ENCODE assay signal across 26 cellular contexts in the genomic region with DNA sequence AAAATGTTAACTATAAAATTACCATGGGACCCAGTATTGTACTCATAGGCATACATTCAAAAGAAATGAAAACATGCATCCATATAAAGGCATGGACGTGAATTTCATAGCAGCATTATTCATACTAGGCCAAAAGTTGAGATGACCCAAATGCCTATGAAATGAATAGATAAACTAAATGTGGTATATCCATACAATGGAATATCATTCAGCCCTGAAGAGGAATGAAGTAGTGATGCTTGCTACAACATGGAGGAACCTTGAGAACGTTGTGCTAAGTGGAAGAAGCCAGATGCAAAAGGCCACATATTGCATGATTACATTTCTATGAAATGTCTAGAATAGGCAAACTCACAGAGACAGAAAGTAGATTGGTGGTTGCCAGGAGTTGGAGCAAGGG.
DNase-seq lines count a peak whose midpoint lies in the region; ATAC-seq, FAIRE-seq and TF ChIP-seq lines count a peak whose summit lies in the region.
"Had no signal": no experiment of that assay in that cellular context is flagged by ENCODE, and none has a peak within 500 bp of the region (broad histone marks: within the 10 kb centered on the region; RNA-seq: fewer than 3 reads in every experiment).

No MANE protein-coding gene starts in this region.

- no peak for TF ChIP-seq RAD21 in K562 (CRISPR knock-in tag; conservative IDR thresholded peaks at IDR 0.05 in 1 of 2, IDR thresholded peaks at IDR 0.05 in 1 of 2)

- H2AFZ ChIP-seq in K562 (ENCODE audit: low read depth, low read length): no peak overlapping the region

- no TSS peak for BruUV-seq in K562 (replicated peaks; lab: Mats Ljungman, UMichigan)

- H4K20me1 ChIP-seq in K562 (replicated peaks; ENCODE audit: control insufficient read depth, insufficient read depth, low read length): no peaks in the 10 kb centered on the region

- DNase-seq in HFFc6 (no peak), K562 (ENCODE audit: extremely low read depth in 1 of 4, low spot score in 3 of 4) (no peak), glutamatergic neuron (no peak), DMS114 treated with DMSO at 0.1 percent for 48 hours (lab: John Stamatoyannopoulos, UW; ENCODE audit: unreplicated experiment) (no peak)
- DNase-seq in activated naive CD8-positive, alpha-beta T cell treated with anti-CD3 and anti-CD28 coated beads, Interleukin-2, amount 50 U/mL, for 24 hours: no peak
- DNase-seq: 8988T; ACHN; BE2C; C1 segment of cervical spinal cord; CD4-positive, alpha-beta memory T cell; CD4-positive, CD25-positive, alpha-beta regulatory T cell; CD8-positive, alpha-beta memory T cell; COR-L47; DMS 273 treated with DMSO at 0.1 percent for 48 hours; DMS79 treated with DMSO at 0.1 percent for 48 hours; GF-D8 had no signal

- intact Hi-C loops in K562 (cut with micrococcal nuclease): loop anchor here (2.0 kb wide), 1 partner anchor 45 kb away; no protein-coding TSS in a partner anchor

- no peaks in the 10 kb centered on the region for H3K4me1 ChIP-seq in HEK293 (ENCODE audit: control insufficient read depth, insufficient read depth, low read length)
- peaks cover 11 to 20% of the 10 kb centered on the region in 2 experiments for H3K4me1 ChIP-seq in K562 (replicated peaks in 1 of 2; ENCODE audit: control insufficient read depth in 2 of 2, insufficient read depth in 2 of 2, low read length in 2 of 2)

- no peak overlapping the region for H3K27ac ChIP-seq in HEK293 (ENCODE audit: extremely low read depth, low read depth, low read length)
- H3K27ac ChIP-seq in K562 (ENCODE audit: extremely low read depth, low read depth, low read length): no peak overlapping the region
- H3K27ac ChIP-seq: BLaER1 had no signal

- H3K36me3 ChIP-seq in HEK293 (ENCODE audit: control insufficient read depth in 2 of 2, insufficient read depth in 1 of 2, low read length in 2 of 2) (no peaks in the 10 kb centered on the region), K562 (ENCODE audit: control insufficient read depth, insufficient read depth, low read length) (no peaks in the 10 kb centered on the region)
- H3K36me3 ChIP-seq: BE2C had no signal

- peaks cover 4% of the 10 kb centered on the region; the same call in 1 of the 2 replicates for H3K9me3 Mint-ChIP-seq in HFFc6
- H3K9me3 Mint-ChIP-seq in glutamatergic neuron (ENCODE audit: unreplicated experiment): peaks cover 31% of the 10 kb centered on the region
- peaks cover 3% of the 10 kb centered on the region for H3K9me3 Mint-ChIP-seq in activated naive CD8-positive, alpha-beta T cell treated with anti-CD3 and anti-CD28 coated beads, Interleukin-2, amount 50 U/mL, for 24 hours

- H3K4me3 ChIP-seq in HEK293 (ENCODE audit: low read depth, low read length) (no peak overlapping the region), K562 (no peak overlapping the region)
- H3K4me3 ChIP-seq: BLaER1 had no signal

- in situ Hi-C loops in K562 (cut with MboI): no loop called here

- ATAC-seq in K562 (no peak), GM18502 (IDR thresholded peaks at IDR 0.05; ENCODE audit: poor library complexity, unreplicated experiment) (no peak), GM18907 (IDR thresholded peaks at IDR 0.05; ENCODE audit: unreplicated experiment) (no peak)
- ATAC-seq in activated naive CD8-positive, alpha-beta T cell treated with anti-CD3 and anti-CD28 coated beads, Interleukin-2, amount 50 U/mL, for 24 hours: no peak

- H3K27me3 ChIP-seq in K562 (ENCODE audit: control insufficient read depth in 2 of 2, insufficient read depth in 2 of 2, low read length in 2 of 2): no peaks in the 10 kb centered on the region
- H3K27me3 ChIP-seq: BE2C, BLaER1 had no signal

- no peaks in the 10 kb centered on the region for H3K79me2 ChIP-seq in K562 (ENCODE audit: control insufficient read depth, insufficient read depth, low read length)

- H3K27me3 Mint-ChIP-seq in HFFc6 (ENCODE audit: insufficient read depth): peaks cover 2% of the 10 kb centered on the region
- H3K27me3 Mint-ChIP-seq in glutamatergic neuron (ENCODE audit: unreplicated experiment): peaks cover 16% of the 10 kb centered on the region
- peaks cover 8% of the 10 kb centered on the region for H3K27me3 Mint-ChIP-seq in activated naive CD8-positive, alpha-beta T cell treated with anti-CD3 and anti-CD28 coated beads, Interleukin-2, amount 50 U/mL, for 24 hours
- H3K27me3 Mint-ChIP-seq: CD4-positive, CD25-positive, alpha-beta regulatory T cell had no signal

- no peak for TF ChIP-seq CTCF in HEK293 (tag by site-specific recombination; IDR thresholded peaks at IDR 0.05)
- no peak for TF ChIP-seq CTCF in HFFc6 (IDR thresholded peaks at IDR 0.05)
- TF ChIP-seq CTCF in K562 (IDR thresholded peaks at IDR 0.05 in 2 of 3, conservative IDR thresholded peaks at IDR 0.05 in 1 of 3; ENCODE audit: insufficient read depth in 2 of 3, low read depth in 1 of 3, low read length in 3 of 3): no peak
- no peak for TF ChIP-seq CTCF in glutamatergic neuron (IDR thresholded peaks at IDR 0.05; ENCODE audit: partially characterized antibody, unreplicated experiment)

- H3K4me3 Mint-ChIP-seq in HFFc6 (no peak overlapping the region), glutamatergic neuron (ENCODE audit: unreplicated experiment) (peak overlapping the region; percentile 30)
- no peak overlapping the region for H3K4me3 Mint-ChIP-seq in activated naive CD8-positive, alpha-beta T cell treated with anti-CD3 and anti-CD28 coated beads, Interleukin-2, amount 50 U/mL, for 24 hours
- H3K4me3 Mint-ChIP-seq: CD14-positive monocyte; CD4-positive, alpha-beta memory T cell; CD4-positive, CD25-positive, alpha-beta regulatory T cell; CD8-positive, alpha-beta memory T cell had no signal

- 47% methylated on average over 2 of the region's 2 CpGs for WGBS in K562 (ENCODE audit: insufficient coverage, low coverage, missing lambda C conversion rate)

- H3K27ac Mint-ChIP-seq in HFFc6: peak overlapping the region; percentile 56
- no peak overlapping the region for H3K27ac Mint-ChIP-seq in glutamatergic neuron (ENCODE audit: unreplicated experiment)
- no peak overlapping the region for H3K27ac Mint-ChIP-seq in activated naive CD8-positive, alpha-beta T cell treated with anti-CD3 and anti-CD28 coated beads, Interleukin-2, amount 50 U/mL, for 24 hours
- H3K27ac Mint-ChIP-seq: CD14-positive monocyte; CD4-positive, alpha-beta memory T cell; CD4-positive, CD25-positive, alpha-beta regulatory T cell had no signal

- POLR2A ChIA-PET in HEK293 (lab: Yijun Ruan, JAX) (no interaction called here), K562 (lab: Yijun Ruan, JAX) (interaction anchor here (0.6 to 0.7 kb wide), 2 partner anchors 8 to 521 kb away, joined by 3 read pairs; no protein-coding TSS in a partner anchor)

- TF ChIP-seq POLR2A in K562 (conservative IDR thresholded peaks at IDR 0.05): no peak

- CTCF ChIA-PET in HEK293 (lab: Yijun Ruan, JAX): interaction anchor here (0.6 to 20.2 kb wide), 3 partner anchors 87 to 142 kb away, joined by 3 to 593 read pairs (median 247); no protein-coding TSS in a partner anchor
- CTCF ChIA-PET in K562 (lab: Yijun Ruan, JAX; ENCODE audit: low intra/inter-chr PET ratio): interaction anchor here (7.0 kb wide), 1 partner anchor 141 kb away, joined by 138 read pairs; no protein-coding TSS in a partner anchor

- H3K36me3 Mint-ChIP-seq in HFFc6 (ENCODE audit: low read depth): peaks cover 29% of the 10 kb centered on the region
- no peaks in the 10 kb centered on the region for H3K36me3 Mint-ChIP-seq in glutamatergic neuron (ENCODE audit: unreplicated experiment)
- no peaks in the 10 kb centered on the region for H3K36me3 Mint-ChIP-seq in activated naive CD8-positive, alpha-beta T cell treated with anti-CD3 and anti-CD28 coated beads, Interleukin-2, amount 50 U/mL, for 24 hours (ENCODE audit: low read depth)
- H3K36me3 Mint-ChIP-seq: CD14-positive monocyte; CD4-positive, alpha-beta memory T cell; CD4-positive, CD25-positive, alpha-beta regulatory T cell had no signal

- no peaks in the 10 kb centered on the region for H3K9me1 ChIP-seq in K562 (ENCODE audit: control insufficient read depth, insufficient read depth, low read length)

- TF ChIP-seq EP300 in K562 (IDR thresholded peaks at IDR 0.05; ENCODE audit: low read length): no peak

- FAIRE-seq in K562 (lab: Jason Lieb, UNC): no peak
- FAIRE-seq: A204.1, G401.6, GM12891, GM18507, GM19239 had no signal

- H3K4me1 Mint-ChIP-seq in HFFc6 (ENCODE audit: low read depth): peaks cover 52% of the 10 kb centered on the region
- H3K4me1 Mint-ChIP-seq in glutamatergic neuron (ENCODE audit: low read depth, unreplicated experiment): peaks cover 60% of the 10 kb centered on the region
- H3K4me1 Mint-ChIP-seq in activated naive CD8-positive, alpha-beta T cell treated with anti-CD3 and anti-CD28 coated beads, Interleukin-2, amount 50 U/mL, for 24 hours: no peaks in the 10 kb centered on the region
- H3K4me1 Mint-ChIP-seq: CD4-positive, alpha-beta memory T cell; CD4-positive, CD25-positive, alpha-beta regulatory T cell; CD8-positive, alpha-beta memory T cell had no signal

- no peaks in the 10 kb centered on the region for H3K9me3 ChIP-seq in HEK293 (ENCODE audit: control insufficient read depth, insufficient read depth, low read depth, low read length)
- H3K9me3 ChIP-seq in K562 (replicated peaks; ENCODE audit: control insufficient read depth, insufficient read depth, low read depth, low read length): 0 out of 2 replicates have a peak, but pooled peaks cover 2% of the 10 kb centered on the region
- H3K9me3 ChIP-seq: BE2C had no signal

- no peak overlapping the region for H3K4me2 ChIP-seq in K562 (ENCODE audit: insufficient read depth, low read length)

- H3K9ac ChIP-seq in K562 (ENCODE audit: insufficient read depth in 1 of 2, low read depth in 2 of 2, low read length in 2 of 2): no peak overlapping the region
- H3K9ac ChIP-seq: BLaER1 had no signal

TF ChIP-seq in HEK293, 187 proteins besides CTCF, POLR2A, EP300 and RAD21 (continues in another document):
- no peak for TF ChIP-seq ZNF670 (tag by site-specific recombination; IDR thresholded peaks at IDR 0.05; ENCODE audit: low read depth)
- no peak for TF ChIP-seq ZNF510 (tag by site-specific recombination; IDR thresholded peaks at IDR 0.05; ENCODE audit: insufficient replicate concordance)

TF ChIP-seq in K562, 482 proteins besides CTCF, POLR2A, EP300 and RAD21 (continues in another document):
- TF ChIP-seq RBM25 (IDR thresholded peaks at IDR 0.05; ENCODE audit: low read depth, low read length, severe bottlenecking) (peak; percentile 63), MTA1 (IDR thresholded peaks at IDR 0.05; ENCODE audit: borderline replicate concordance) (no peak), CTBP1 (IDR thresholded peaks at IDR 0.05; ENCODE audit: borderline replicate concordance) (no peak), KDM1A (IDR thresholded peaks at IDR 0.05) (peak in 1 of 2 experiments; percentile 63; a peak in 1 of 4 replicates), SAFB (IDR thresholded peaks at IDR 0.05; ENCODE audit: borderline replicate concordance, low read depth, low read length) (no peak), CBX8 (IDR thresholded peaks at IDR 0.05; ENCODE audit: borderline replicate concordance, extremely low read depth, low read depth, low read length, poor library complexity, severe bottlenecking) (no peak)
- TF ChIP-seq, protein P1, sequence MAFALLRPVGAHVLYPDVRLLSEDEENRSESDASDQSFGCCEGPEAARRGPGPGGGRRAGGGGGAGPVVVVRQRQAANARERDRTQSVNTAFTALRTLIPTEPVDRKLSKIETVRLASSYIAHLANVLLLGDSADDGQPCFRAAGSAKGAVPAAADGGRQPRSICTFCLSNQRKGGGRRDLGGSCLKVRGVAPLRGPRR (CRISPR knock-in tag; IDR thresholded peaks at IDR 0.05): no peak

Comparison
In these comparisons a context has a peak if more than half of its experiments do, and no peak if none do; other contexts are left out.
1. Of the 44 proteins assayed by ChIP-seq in both K562 and HEK293: peak only in K562: TRIM28; only in HEK293: none; in both: ZNF146 and ZNF24; in neither: 41.